In genomic region chr10:69682955-69683474, GRCh38 we compare ENCODE assay signal across 30 cellular contexts. TPM values are rescaled to one million over a fixed set of nuclear protein-coding genes. Genes with fewer than 3 reads are reported as not detected.
"Had no signal": no experiment of that assay in that cellular context is flagged by ENCODE, and none has a peak within 500 bp of the region (broad histone marks: within the 10 kb centered on the region; RNA-seq: fewer than 3 reads in every experiment).

No MANE protein-coding gene starts in this region.

- H3K4me1 ChIP-seq: breast epithelium had no signal

- ATAC-seq: activated naive CD4-positive, alpha-beta T cell treated with anti-CD3 and anti-CD28 coated beads, Interleukin-2, amount 50 U/mL, for 72 hours; activated T-cell treated with anti-CD3 and anti-CD28 coated beads, Interleukin-2, amount 50 U/mL, for 4 hours; activated T-helper 17 cell treated with anti-CD3 and anti-CD28 coated beads, Interleukin-2, amount 50 U/mL, for 72 hours; esophagus mucosa; foreskin keratinocyte; heart right ventricle; left lung; natural killer cell treated with Interleukin-12 subunit alpha and Interleukin-12 subunit beta and Interleukin-15 and Interleukin-18, amount 100 ng/mL, for 72 hours; pancreas; stimulated activated naive B cell treated with anti-CD40 and anti-IgM and Interleukin-4, amounts not matched to agents 10 μg/mL and 1 μg/mL and 100 μg/mL, for 72 hours; T-helper 17 cell had no signal

- H3K9me3 Mint-ChIP-seq: activated CD4-positive, alpha-beta memory T cell treated with anti-CD3 and anti-CD28 coated beads, Interleukin-2, amount 10 ng/mL, durations not matched to agents 7 days and 5 days; activated CD4-positive, alpha-beta T cell treated with anti-CD3 and anti-CD28 coated beads, Interleukin-2, amount 10 ng/mL, durations not matched to agents 24 days and 14 days; activated naive CD4-positive, alpha-beta T cell treated with anti-CD3 and anti-CD28 coated beads, Interleukin-2, amount 50 U/mL, for 72 hours; activated T-cell treated with anti-CD3 and anti-CD28 coated beads, Interleukin-2, amount 50 U/mL, for 4 hours; activated T-helper 17 cell treated with anti-CD3 and anti-CD28 coated beads, Interleukin-2, amount 50 U/mL, for 72 hours; dendritic cell treated with granulocyte-macrophage colony-stimulating factor and Interleukin-4, amounts not matched to agents 40 ng/mL and 50 ng/mL, for 4 days; endodermal cell; natural killer cell treated with Interleukin-12 subunit alpha and Interleukin-12 subunit beta and Interleukin-15 and Interleukin-18, amount 100 ng/mL, for 72 hours had no signal

- H3K4me1 Mint-ChIP-seq: activated CD4-positive, alpha-beta memory T cell treated with anti-CD3 and anti-CD28 coated beads, Interleukin-2, amount 10 ng/mL, durations not matched to agents 7 days and 5 days; activated CD4-positive, alpha-beta T cell treated with anti-CD3 and anti-CD28 coated beads, Interleukin-2, amount 10 ng/mL, durations not matched to agents 24 days and 14 days; activated T-helper 17 cell treated with anti-CD3 and anti-CD28 coated beads, Interleukin-2, amount 50 U/mL, for 72 hours; stimulated activated naive B cell treated with anti-CD40 and anti-IgM and Interleukin-4, amounts not matched to agents 10 μg/mL and 1 μg/mL and 100 μg/mL, for 72 hours had no signal

- H3K36me3 Mint-ChIP-seq: activated naive CD4-positive, alpha-beta T cell treated with anti-CD3 and anti-CD28 coated beads, Interleukin-2, amount 50 U/mL, for 72 hours; natural killer cell treated with Interleukin-12 subunit alpha and Interleukin-12 subunit beta and Interleukin-15 and Interleukin-18, amount 100 ng/mL, for 72 hours; stimulated activated naive B cell treated with anti-CD40 and anti-IgM and Interleukin-4, amounts not matched to agents 10 μg/mL and 1 μg/mL and 100 μg/mL, for 72 hours had no signal

- H3K4me3 Mint-ChIP-seq: activated CD4-positive, alpha-beta memory T cell treated with anti-CD3 and anti-CD28 coated beads, Interleukin-2, amount 10 ng/mL, durations not matched to agents 7 days and 5 days; activated CD4-positive, alpha-beta T cell treated with anti-CD3 and anti-CD28 coated beads, Interleukin-2, amount 10 ng/mL, durations not matched to agents 24 days and 14 days; activated T-cell treated with anti-CD3 and anti-CD28 coated beads, Interleukin-2, amount 50 U/mL, for 4 hours; activated T-helper 17 cell treated with anti-CD3 and anti-CD28 coated beads, Interleukin-2, amount 50 U/mL, for 72 hours; dendritic cell treated with granulocyte-macrophage colony-stimulating factor and Interleukin-4, amounts not matched to agents 40 ng/mL and 50 ng/mL, for 4 days; endodermal cell; natural killer cell treated with Interleukin-12 subunit alpha and Interleukin-12 subunit beta and Interleukin-15 and Interleukin-18, amount 100 ng/mL, for 72 hours; stimulated activated naive B cell treated with anti-CD40 and anti-IgM and Interleukin-4, amounts not matched to agents 10 μg/mL and 1 μg/mL and 100 μg/mL, for 72 hours; T-helper 17 cell had no signal

- DNase-seq: activated CD4-positive, alpha-beta memory T cell treated with anti-CD3 and anti-CD28 coated beads, Interleukin-2, amount 10 ng/mL, durations not matched to agents 7 days and 5 days; activated CD4-positive, alpha-beta T cell treated with anti-CD3 and anti-CD28 coated beads, Interleukin-2, amount 10 ng/mL, durations not matched to agents 24 days and 14 days; activated CD4-positive, CD25-positive, alpha-beta regulatory T cell treated with anti-CD3 and anti-CD28 coated beads, Interleukin-2, amount 50 U/mL, for 72 hours; activated T-cell treated with anti-CD3 and anti-CD28 coated beads, Interleukin-2, amount 50 U/mL, for 4 hours; endodermal cell; foreskin keratinocyte; heart right ventricle; left lung; mesendoderm; pancreas; retina; stimulated activated CD4-positive, alpha-beta T cell treated with anti-CD3 and anti-CD28 coated beads, Interleukin-15, amount 100 ng/mL, for 24 hours; stimulated activated CD4-positive, alpha-beta T cell treated with anti-CD3 and anti-CD28 coated beads, Interleukin-2, amount 100 ng/mL, for 24 hours; stimulated activated naive B cell treated with anti-CD40 and anti-IgM and Interleukin-4, amounts not matched to agents 10 μg/mL and 1 μg/mL and 100 μg/mL, for 72 hours; stomach; T-helper 17 cell; T1000; thyroid gland; WERI-Rb-1 had no signal

- H3K9me3 ChIP-seq: breast epithelium, heart right ventricle, left lung, neutrophil, pancreas, prostate gland, stomach, thyroid gland had no signal

- H3K36me3 ChIP-seq: breast epithelium, heart right ventricle, left lung, neutrophil, pancreas, prostate gland, stomach, thyroid gland, WERI-Rb-1 had no signal

- H3K27me3 ChIP-seq: breast epithelium, pancreas, thyroid gland had no signal

- H3K27ac ChIP-seq: breast epithelium, foreskin keratinocyte, heart right ventricle, left lung, neutrophil, prostate gland, stomach, thyroid gland, WERI-Rb-1 had no signal

- H3K27ac Mint-ChIP-seq: activated CD4-positive, alpha-beta memory T cell treated with anti-CD3 and anti-CD28 coated beads, Interleukin-2, amount 10 ng/mL, durations not matched to agents 7 days and 5 days; activated CD4-positive, alpha-beta T cell treated with anti-CD3 and anti-CD28 coated beads, Interleukin-2, amount 10 ng/mL, durations not matched to agents 24 days and 14 days; activated naive CD4-positive, alpha-beta T cell treated with anti-CD3 and anti-CD28 coated beads, Interleukin-2, amount 50 U/mL, for 72 hours; activated T-helper 17 cell treated with anti-CD3 and anti-CD28 coated beads, Interleukin-2, amount 50 U/mL, for 72 hours; dendritic cell treated with granulocyte-macrophage colony-stimulating factor and Interleukin-4, amounts not matched to agents 40 ng/mL and 50 ng/mL, for 4 days; endodermal cell; natural killer cell treated with Interleukin-12 subunit alpha and Interleukin-12 subunit beta and Interleukin-15 and Interleukin-18, amount 100 ng/mL, for 72 hours; stimulated activated naive B cell treated with anti-CD40 and anti-IgM and Interleukin-4, amounts not matched to agents 10 μg/mL and 1 μg/mL and 100 μg/mL, for 72 hours had no signal

- H3K4me3 ChIP-seq: breast epithelium, heart right ventricle, left lung, lung, pancreas, prostate gland, stomach, thyroid gland had no signal

- FAIRE-seq: pancreas had no signal

RNA-seq across cellular contexts. Expression of gene FAM241B, which starts 53.0 kb away (rescaled TPM):
- total RNA-seq: mononuclear cell, myocyte had no signal
